8 cellular contexts compared by ENCODE assay signal in genomic region chr15:55222588-55222987, GRCh38. TPM values are rescaled to one million over a fixed set of nuclear protein-coding genes. Genes with fewer than 3 reads are reported as not detected.
A peak's percentile ranks its signal among the peaks of the same experiment; 100 is the strongest.
DNase-seq lines count a peak whose midpoint lies in the region; ATAC-seq and TF ChIP-seq lines count a peak whose summit lies in the region.

No MANE protein-coding gene starts in this region.

- no peaks in the 10 kb centered on the region for H3K9me3 ChIP-seq in sigmoid colon

- H3K27ac ChIP-seq in sigmoid colon = no peak overlapping the region

- TF ChIP-seq POLR2A in sigmoid colon (IDR thresholded peaks at IDR 0.05) = no peak

- TF ChIP-seq EP300 in sigmoid colon (IDR thresholded peaks at IDR 0.05) = no peak

- intact Hi-C loops in head of caudate nucleus (cut with DNase I) (no loop called here), sigmoid colon (cut with DNase I) (no loop called here)

- DNase-seq in Kasumi-1 (lab: John Stamatoyannopoulos, UW) (peak; percentile 93), germinal center (ENCODE audit: low spot score) (peak; percentile 54), cerebellar nuclear complex (lab: John Stamatoyannopoulos, UW) (no peak), hippocampal formation (lab: John Stamatoyannopoulos, UW) (no peak), head of caudate nucleus (no peak), sigmoid colon (no peak)

- no peak overlapping the region for H3K4me3 ChIP-seq in sigmoid colon

- peaks cover 0 to 7% (median 5%) of the 10 kb centered on the region in 4 donors for H3K4me1 ChIP-seq in sigmoid colon

- no peak for TF ChIP-seq CTCF in sigmoid colon (IDR thresholded peaks at IDR 0.05)

- no peaks in the 10 kb centered on the region for H3K27me3 ChIP-seq in sigmoid colon

- ATAC-seq in GM18498 (IDR thresholded peaks at IDR 0.05; ENCODE audit: unreplicated experiment) (peak; percentile 68), GM21717 (IDR thresholded peaks at IDR 0.05; ENCODE audit: unreplicated experiment) (peak; percentile 66)

- peaks cover 0 to 52% (median 2%) of the 10 kb centered on the region in 4 donors for H3K36me3 ChIP-seq in sigmoid colon

RNA-seq across cellular contexts. Expression of gene RSL24D1, which starts 25.8 kb away (rescaled TPM):
- total RNA-seq in sigmoid colon = 100 to 1,000 TPM; 106 to 171 (median 124) TPM
- 10 to 100 TPM; 56.2 to 89.5 (median 75.6) TPM for polyA plus RNA-seq in sigmoid colon

Comparison
In these comparisons a context has a peak if more than half of its experiments do, and no peak if none do; other contexts are left out.
1. DNase-seq: peak in Kasumi-1 (2 of 2) and germinal center (single experiment); none in cerebellar nuclear complex (0 of 2), hippocampal formation (0 of 2), head of caudate nucleus (0 of 42) and sigmoid colon (single experiment).